Comparison of ENCODE assay signal across 16 cellular contexts in genomic region chr1:222026280-222026679, GRCh38.
DNase-seq lines count a peak whose midpoint lies in the region; ATAC-seq, FAIRE-seq and TF ChIP-seq lines count a peak whose summit lies in the region.
"Had no signal": no experiment of that assay in that cellular context is flagged by ENCODE, and none has a peak within 500 bp of the region (broad histone marks: within the 10 kb centered on the region; RNA-seq: fewer than 3 reads in every experiment).

No MANE protein-coding gene starts in this region.

- H3K4me1 Mint-ChIP-seq in GM23338 = peaks cover 10% of the 10 kb centered on the region; the same call in 2 of the 3 replicates
- no peaks in the 10 kb centered on the region for H3K4me1 Mint-ChIP-seq in astrocyte (ENCODE audit: low read depth, unreplicated experiment)
- H3K4me1 Mint-ChIP-seq: CD14-positive monocyte; CD4-positive, alpha-beta memory T cell had no signal

- TF ChIP-seq CTCF in heart left ventricle (IDR thresholded peaks at IDR 0.05) = no peak
- TF ChIP-seq CTCF in GM23338 (conservative IDR thresholded peaks at IDR 0.05; ENCODE audit: low read depth in 2 of 2) = no peak
- no peak for TF ChIP-seq CTCF in astrocyte (IDR thresholded peaks at IDR 0.05; ENCODE audit: insufficient read depth, low read depth, low read length)
- no peak for TF ChIP-seq CTCF in psoas muscle (IDR thresholded peaks at IDR 0.05)
- TF ChIP-seq CTCF in coronary artery (IDR thresholded peaks at IDR 0.05) = no peak

- H3K36me3 Mint-ChIP-seq in GM23338 (ENCODE audit: low read depth) = no peaks in the 10 kb centered on the region
- no peaks in the 10 kb centered on the region for H3K36me3 Mint-ChIP-seq in astrocyte (ENCODE audit: low read depth, unreplicated experiment)
- H3K36me3 Mint-ChIP-seq: CD14-positive monocyte; CD4-positive, alpha-beta memory T cell had no signal

- H3K4me3 ChIP-seq in heart left ventricle = no peak overlapping the region
- no peak overlapping the region for H3K4me3 ChIP-seq in GM23338
- H3K4me3 ChIP-seq in astrocyte (ENCODE audit: insufficient read depth, low read depth, low read length) = no peak overlapping the region
- peak overlapping the region; percentile 8 for H3K4me3 ChIP-seq in psoas muscle
- H3K4me3 ChIP-seq in small intestine (ENCODE audit: low read depth in 1 of 2, low read length in 2 of 2) = no peak overlapping the region
- H3K4me3 ChIP-seq in coronary artery = no peak overlapping the region
- H3K4me3 ChIP-seq: A549, BLaER1 had no signal

- TF ChIP-seq POLR2A in heart left ventricle (IDR thresholded peaks at IDR 0.05) = no peak

- H3K9me3 Mint-ChIP-seq in GM23338 = no peaks in the 10 kb centered on the region
- no peaks in the 10 kb centered on the region for H3K9me3 Mint-ChIP-seq in astrocyte (ENCODE audit: unreplicated experiment)
- H3K9me3 Mint-ChIP-seq: CD4-positive, alpha-beta memory T cell; H9 had no signal

- H2AFZ ChIP-seq in GM23338 (peak overlapping the region; percentile 59; the same call in 1 of the 2 replicates), astrocyte (ENCODE audit: low read depth, low read length) (no peak overlapping the region)

- 81 to 92% (median 88%) methylated on average over 7 of the region's 7 CpGs for WGBS in heart left ventricle, 4 donors
- 43 to 58% (median 46%) methylated on average over 7 of the region's 7 CpGs for WGBS in psoas muscle, 3 donors
- WGBS in small intestine, 3 donors = 77 to 88% (median 83%) methylated on average over 7 of the region's 7 CpGs

- H3K4me2 ChIP-seq in GM23338 = no peak overlapping the region
- H3K4me2 ChIP-seq in astrocyte (ENCODE audit: low read length) = no peak overlapping the region
- H3K4me2 ChIP-seq: A549, BLaER1 had no signal

- no peaks in the 10 kb centered on the region for H3K79me2 ChIP-seq in GM23338 (replicated peaks; ENCODE audit: insufficient read depth)
- H3K79me2 ChIP-seq in astrocyte (ENCODE audit: insufficient read depth, low read length) = no peaks in the 10 kb centered on the region

- H3K9me2 ChIP-seq in GM23338 (ENCODE audit: insufficient read depth) = 0 out of 2 replicates have a peak, but pooled peaks cover under 1% of the 10 kb centered on the region

- H3K9me3 ChIP-seq in heart left ventricle (no peaks in the 10 kb centered on the region), astrocyte (ENCODE audit: insufficient read depth, low read depth, low read length) (no peaks in the 10 kb centered on the region), psoas muscle (no peaks in the 10 kb centered on the region), small intestine (ENCODE audit: control insufficient read depth, low read depth) (no peaks in the 10 kb centered on the region)
- H3K9me3 ChIP-seq: A549, BLaER1 had no signal

- no peak overlapping the region for H3K27ac Mint-ChIP-seq in GM23338
- H3K27ac Mint-ChIP-seq in astrocyte (ENCODE audit: unreplicated experiment) = no peak overlapping the region
- H3K27ac Mint-ChIP-seq: CD14-positive monocyte; CD4-positive, alpha-beta memory T cell; H9 had no signal

- H3K27me3 Mint-ChIP-seq in GM23338 (ENCODE audit: insufficient read depth, low read depth, poor library complexity) (no peaks in the 10 kb centered on the region), astrocyte (ENCODE audit: low read depth, unreplicated experiment) (no peaks in the 10 kb centered on the region)

- intact Hi-C loops in left cardiac atrium (cut with DNase I) (no loop called here), heart left ventricle (cut with DNase I) (no loop called here), psoas muscle (cut with DNase I) (no loop called here)

- peak; percentile 42 to 88 for ATAC-seq in left cardiac atrium
- ATAC-seq in heart left ventricle = no peak
- no peak for ATAC-seq in GM23338
- peak in 2 of 4 donors; percentile 79 to 84 for ATAC-seq in psoas muscle
- ATAC-seq in HG02870 (IDR thresholded peaks at IDR 0.05; ENCODE audit: unreplicated experiment) = no peak
- ATAC-seq: A549 had no signal

- H3K27ac ChIP-seq in heart left ventricle (no peak overlapping the region), GM23338 (ENCODE audit: low read depth) (no peak overlapping the region), astrocyte (ENCODE audit: low read depth, low read length) (no peak overlapping the region), psoas muscle (no peak overlapping the region), small intestine (ENCODE audit: low read depth in 1 of 2, low read length in 1 of 2) (no peak overlapping the region), coronary artery (no peak overlapping the region)
- H3K27ac ChIP-seq: A549, BLaER1 had no signal

- no peak overlapping the region for H3K9ac ChIP-seq in astrocyte (ENCODE audit: low read length)
- H3K9ac ChIP-seq: BLaER1 had no signal

- no peaks in the 10 kb centered on the region for H3K27me3 ChIP-seq in heart left ventricle
- no peaks in the 10 kb centered on the region for H3K27me3 ChIP-seq in GM23338 (ENCODE audit: insufficient read depth)
- H3K27me3 ChIP-seq in astrocyte (ENCODE audit: insufficient read depth, low read length) = no peaks in the 10 kb centered on the region
- H3K27me3 ChIP-seq in psoas muscle (ENCODE audit: insufficient read depth in 3 of 3, low read length in 2 of 3) = no peaks in the 10 kb centered on the region
- no peaks in the 10 kb centered on the region for H3K27me3 ChIP-seq in small intestine (ENCODE audit: control insufficient read depth in 2 of 2, insufficient read depth in 2 of 2, low read length in 2 of 2)
- H3K27me3 ChIP-seq: BLaER1 had no signal

- no peak for DNase-seq in left cardiac atrium
- no peak for DNase-seq in heart left ventricle
- no peak for DNase-seq in GM23338 (ENCODE audit: low spot score)
- no peak for DNase-seq in astrocyte (ENCODE audit: low read depth)
- no peak for DNase-seq in psoas muscle
- DNase-seq in small intestine = no peak
- DNase-seq in coronary artery (ENCODE audit: low spot score) = no peak
- DNase-seq: CD4-positive, alpha-beta memory T cell; DMS79 treated with DMSO at 0.1 percent for 48 hours; GF-D8; H9 had no signal

- no peak overlapping the region for H3K4me3 Mint-ChIP-seq in GM23338
- H3K4me3 Mint-ChIP-seq in astrocyte (ENCODE audit: unreplicated experiment) = no peak overlapping the region
- H3K4me3 Mint-ChIP-seq: CD14-positive monocyte; CD4-positive, alpha-beta memory T cell; H9 had no signal

- H4K20me1 ChIP-seq in GM23338 (replicated peaks; ENCODE audit: insufficient read depth) (no peaks in the 10 kb centered on the region; the same call in 1 of the 2 replicates), astrocyte (ENCODE audit: insufficient read depth, low read length) (no peaks in the 10 kb centered on the region)
- H4K20me1 ChIP-seq: BLaER1 had no signal

- no peaks in the 10 kb centered on the region for H3F3A ChIP-seq in GM23338 (replicated peaks; ENCODE audit: low read depth)

- FAIRE-seq in astrocyte (lab: Jason Lieb, UNC) (peak; percentile 45), small intestine (lab: Jason Lieb, UNC) (no peak)
- FAIRE-seq: A549, H1 had no signal

- H3K4me1 ChIP-seq in heart left ventricle = no peaks in the 10 kb centered on the region
- H3K4me1 ChIP-seq in GM23338 (ENCODE audit: insufficient read depth) = no peaks in the 10 kb centered on the region
- H3K4me1 ChIP-seq in astrocyte (ENCODE audit: insufficient read depth, low read length) = no peaks in the 10 kb centered on the region
- peaks cover 1% of the 10 kb centered on the region for H3K4me1 ChIP-seq in psoas muscle
- no peaks in the 10 kb centered on the region for H3K4me1 ChIP-seq in small intestine (ENCODE audit: control insufficient read depth in 2 of 2, insufficient read depth in 1 of 2, low read depth in 1 of 2, low read length in 1 of 2)
- H3K4me1 ChIP-seq: A549, BLaER1 had no signal

- H3K36me3 ChIP-seq in heart left ventricle (no peaks in the 10 kb centered on the region), GM23338 (ENCODE audit: insufficient read depth) (no peaks in the 10 kb centered on the region), astrocyte (ENCODE audit: insufficient read depth, low read length) (no peaks in the 10 kb centered on the region), psoas muscle (ENCODE audit: insufficient read depth in 1 of 2, low read depth in 1 of 2) (no peaks in the 10 kb centered on the region), small intestine (ENCODE audit: control insufficient read depth in 2 of 2, insufficient read depth in 2 of 2, low read length in 2 of 2) (no peaks in the 10 kb centered on the region)
- H3K36me3 ChIP-seq: BLaER1 had no signal

TF ChIP-seq in GM23338, 12 proteins besides CTCF, POLR2A, EP300 and RAD21 (continues in another document):
- TF ChIP-seq ZNF114 (CRISPR knock-in tag; IDR thresholded peaks at IDR 0.05) (no peak), JUNB (IDR thresholded peaks at IDR 0.05; ENCODE audit: unreplicated experiment) (no peak), REST (IDR thresholded peaks at IDR 0.05; ENCODE audit: unreplicated experiment) (no peak), EZH2 (IDR thresholded peaks at IDR 0.05; ENCODE audit: low read depth, unreplicated experiment) (no peak), NANOG (IDR thresholded peaks at IDR 0.05; ENCODE audit: borderline replicate concordance) (no peak)

Comparison
In these comparisons a context has a peak if more than half of its experiments do, and no peak if none do; other contexts are left out.
1. ATAC-seq: peak in left cardiac atrium (2 of 2); none in heart left ventricle (0 of 4), GM23338 (single experiment) and HG02870 (single experiment).